In the genomic region with DNA sequence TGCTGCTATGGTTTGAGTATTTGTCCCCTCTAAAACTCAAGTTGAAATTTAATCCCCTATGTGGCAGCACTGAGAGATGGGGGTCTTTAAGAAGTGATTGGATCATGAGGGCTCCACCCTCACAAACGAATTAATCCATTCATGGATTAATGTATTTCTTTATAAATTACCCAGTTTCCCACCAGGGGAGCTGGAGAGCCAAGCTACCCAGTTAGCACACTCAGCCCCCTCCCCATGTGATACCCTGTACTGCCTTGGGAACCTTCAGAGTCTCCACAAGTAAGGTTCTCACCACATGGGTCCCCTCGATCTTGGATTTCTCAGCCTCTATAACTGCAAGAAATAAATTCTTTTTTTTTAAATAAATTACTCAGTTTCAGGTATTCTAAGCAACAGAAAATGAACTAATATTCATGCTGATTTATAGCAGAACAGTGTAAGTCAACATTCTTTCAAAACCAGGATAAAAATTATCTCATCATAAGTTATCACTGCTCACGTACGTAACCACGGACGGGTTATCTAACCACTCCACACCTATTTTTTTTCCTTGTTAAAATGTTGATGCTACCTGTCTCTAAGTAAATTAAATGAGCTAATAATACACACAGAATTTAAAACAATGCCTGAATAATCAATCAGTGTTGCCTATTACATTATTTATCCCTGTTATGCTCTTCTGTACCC, we compare ENCODE assay signal across 10 cellular contexts. TPM values are rescaled to one million over a fixed set of nuclear protein-coding genes. Genes with fewer than 3 reads are reported as not detected.
DNase-seq lines count a peak whose midpoint lies in the region; ATAC-seq and TF ChIP-seq lines count a peak whose summit lies in the region.
"Had no signal": no experiment of that assay in that cellular context is flagged by ENCODE, and none has a peak within 500 bp of the region (broad histone marks: within the 10 kb centered on the region; RNA-seq: fewer than 3 reads in every experiment).

No MANE protein-coding gene starts in this region.

- DNase-seq in BE2C = peak; percentile 49
- DNase-seq in GM06990 (ENCODE audit: extremely low read depth, insufficient read length) = no peak
- DNase-seq in PC-3 = peak; percentile 13
- peak in 1 of 2 donors; percentile 6 for DNase-seq in foreskin fibroblast
- no peak for DNase-seq in cerebellar cortex (ENCODE audit: low spot score)
- DNase-seq: activated naive CD4-positive, alpha-beta T cell treated with Interleukin-2 at 50 U/mL for 16 hours; T-helper 1 cell had no signal

- H4K20me1 ChIP-seq in PC-3 (ENCODE audit: low read length) = peaks cover 73% of the 10 kb centered on the region

- H3K9ac ChIP-seq in PC-3 (ENCODE audit: low read length) = no peak overlapping the region

- no peaks in the 10 kb centered on the region for H3K9me3 ChIP-seq in BE2C
- no peaks in the 10 kb centered on the region for H3K9me3 ChIP-seq in PC-3 (ENCODE audit: low read length)

- peaks cover 4% of the 10 kb centered on the region for H3K4me1 ChIP-seq in BE2C
- H3K4me1 ChIP-seq in PC-3 (ENCODE audit: insufficient read depth, low read length) = peaks cover 29% of the 10 kb centered on the region

- no peak overlapping the region for H2AFZ ChIP-seq in PC-3 (ENCODE audit: low read length)

- H3K9me2 ChIP-seq in PC-3 (replicated peaks; ENCODE audit: low read length) = no peaks in the 10 kb centered on the region

- TF ChIP-seq CTCF in BE2C (IDR thresholded peaks at IDR 0.05; ENCODE audit: low read depth, low read length) (peak; percentile 56), GM06990 (IDR thresholded peaks at IDR 0.05; ENCODE audit: insufficient read depth, low read length, poor library complexity, severe bottlenecking) (peak; percentile 18), PC-3 (conservative IDR thresholded peaks at IDR 0.05; ENCODE audit: low read depth, low read length) (peak; percentile 45), foreskin fibroblast (IDR thresholded peaks at IDR 0.05; ENCODE audit: low read depth, low read length) (peak; percentile 9)

- no peak overlapping the region for H3K4me3 ChIP-seq in BE2C (ENCODE audit: low read depth, low read length)
- H3K4me3 ChIP-seq in GM06990 (replicated peaks; ENCODE audit: low read depth, low read length) = no peak overlapping the region
- H3K4me3 ChIP-seq in PC-3 (ENCODE audit: low read length) = peak overlapping the region; percentile 93; the same call in 1 of the 2 replicates
- H3K4me3 ChIP-seq in foreskin fibroblast (ENCODE audit: low read depth in 1 of 2, low read length in 2 of 2) = no peak overlapping the region

- H3K79me2 ChIP-seq in PC-3 (ENCODE audit: low read length) = peaks cover 85% of the 10 kb centered on the region

- intact Hi-C loops in PC-3 (cut with micrococcal nuclease) = loop anchor here (5.0 to 10.0 kb wide), 3 partner anchors 44 to 376 kb away; no protein-coding TSS in a partner anchor

- CTCF ChIA-PET in PC-3 (lab: Charles Lee) = interaction anchor here (1.0 kb wide), 1 partner anchor 375 kb away, joined by 3 read pairs; no protein-coding TSS in a partner anchor

- no peaks in the 10 kb centered on the region for H3F3A ChIP-seq in PC-3 (ENCODE audit: low read length, unreplicated experiment)

- peak overlapping the region; percentile 83; the same call in 1 of the 2 replicates for H3K4me2 ChIP-seq in PC-3 (ENCODE audit: low read length)

- H3K36me3 ChIP-seq in BE2C (peaks cover 34% of the 10 kb centered on the region), GM06990 (ENCODE audit: control insufficient read depth, insufficient read depth, low read length) (peaks cover 2% of the 10 kb centered on the region), PC-3 (ENCODE audit: low read depth, low read length) (peaks cover 48% of the 10 kb centered on the region)

- H3K27me3 ChIP-seq in BE2C (no peaks in the 10 kb centered on the region), GM06990 (replicated peaks; ENCODE audit: control insufficient read depth, insufficient read depth, low read length) (no peaks in the 10 kb centered on the region), PC-3 (ENCODE audit: low read length) (no peaks in the 10 kb centered on the region)

- BruUV-seq in PC-3 (replicated peaks; lab: Mats Ljungman, UMichigan) = no TSS peak

- ATAC-seq in PC-3 = no peak
- ATAC-seq in HG02981 (IDR thresholded peaks at IDR 0.05; ENCODE audit: unreplicated experiment) = no peak
- ATAC-seq in HG03159 (IDR thresholded peaks at IDR 0.05; ENCODE audit: unreplicated experiment) = no peak
- ATAC-seq in HG03175 (IDR thresholded peaks at IDR 0.05; ENCODE audit: unreplicated experiment) = no peak

- POLR2A ChIA-PET in PC-3 (lab: Charles Lee; ENCODE audit: unreplicated experiment) = interaction anchor here (0.6 to 1.0 kb wide), 2 partner anchors 49 to 65 kb away, joined by 3 to 7 read pairs; partner anchors contain the start of gene PHLDA1

- H3K27ac ChIP-seq in PC-3 (ENCODE audit: low read length) = no peak overlapping the region

RNA-seq across cellular contexts. Expression of gene NAP1L1, which starts 3.6 kb away (rescaled TPM):
- 156 TPM for polyA plus RNA-seq in BE2C (2012; ENCODE audit: insufficient read depth, insufficient read length, low read depth)
- total RNA-seq in PC-3 (2014; rRNA removed) = 200 and 247 TPM in 2 replicates

RNA-seq across cellular contexts. Expression of gene PHLDA1, which starts 49.3 kb away (rescaled TPM):
- polyA plus RNA-seq in BE2C (2012; ENCODE audit: insufficient read depth, insufficient read length, low read depth) = 42.2 TPM
- 181 and 218 TPM in 2 replicates for total RNA-seq in PC-3 (2014; rRNA removed)

Comparison
In these comparisons a context has a peak if more than half of its experiments do, and no peak if none do; other contexts are left out.
1. DNase-seq: peak in BE2C (single experiment) and PC-3 (single experiment); none in GM06990 (single experiment) and cerebellar cortex (single experiment).
2. Peak in every context shown above with its lines, with median percentiles within 50 percentile points of each other: CTCF ChIP-seq.